13 cellular contexts compared by ENCODE assay signal in the genomic region with DNA sequence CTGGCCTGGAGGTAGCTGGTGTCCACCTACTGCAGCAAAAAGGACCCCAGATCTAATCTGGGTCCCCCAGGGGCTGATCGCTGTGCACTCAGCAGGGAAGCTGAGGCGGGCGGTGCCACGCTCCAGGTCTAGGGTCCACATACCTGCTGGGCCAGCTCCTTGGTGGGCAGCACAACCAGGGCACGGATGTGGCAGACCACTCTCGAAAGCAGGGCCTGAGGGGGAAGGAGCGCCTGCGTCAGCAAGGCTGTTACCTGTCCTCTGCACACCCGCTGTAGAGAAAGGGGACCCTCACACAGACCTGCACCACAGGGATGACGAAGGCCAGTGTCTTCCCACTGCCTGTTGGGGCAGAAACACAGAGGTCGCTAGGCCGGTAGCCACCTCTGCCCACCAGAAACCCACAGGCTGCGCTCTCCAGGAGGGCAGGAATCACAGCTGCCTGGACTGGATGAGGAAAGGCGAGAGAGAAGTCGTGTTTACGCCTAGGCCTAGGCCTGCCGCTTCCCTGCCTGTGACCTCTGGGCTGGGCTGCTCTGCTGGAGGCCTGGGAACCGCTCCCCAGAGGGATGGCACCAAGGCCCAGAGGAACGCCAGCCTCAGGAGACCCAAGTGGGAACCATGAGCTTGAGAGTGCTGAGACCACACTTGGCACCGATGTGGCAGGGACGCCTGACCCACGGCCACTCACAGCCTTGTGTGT. TPM values are rescaled to one million over a fixed set of nuclear protein-coding genes. Genes with fewer than 3 reads are reported as not detected.
DNase-seq lines count a peak whose midpoint lies in the region; ATAC-seq and TF ChIP-seq lines count a peak whose summit lies in the region.
"Had no signal": no experiment of that assay in that cellular context is flagged by ENCODE, and none has a peak within 500 bp of the region (broad histone marks: within the 10 kb centered on the region; RNA-seq: fewer than 3 reads in every experiment).

No MANE protein-coding gene starts in this region.

- no peak overlapping the region for H3K27ac Mint-ChIP-seq in activated CD4-positive, alpha-beta T cell treated with anti-CD3 and anti-CD28 coated beads for 36 hours

- H3K4me3 Mint-ChIP-seq in activated CD4-positive, alpha-beta T cell treated with anti-CD3 and anti-CD28 coated beads for 36 hours = peak overlapping the region; percentile 88

- no peak for DNase-seq in activated CD4-positive, alpha-beta T cell treated with anti-CD3 and anti-CD28 coated beads for 36 hours
- DNase-seq in activated CD4-positive, alpha-beta T cell treated with anti-CD3 and anti-CD28 coated beads, Interleukin-2, amount 50 U/mL, for 1 hour = no peak
- no peak for DNase-seq in Karpas-422
- no peak for DNase-seq in mammary epithelial cell
- peak; percentile 69 for DNase-seq in posterior vena cava (ENCODE audit: low spot score)
- DNase-seq in inferior parietal cortex (ENCODE audit: extremely low spot score) = no peak
- no peak for DNase-seq in RWPE1 (ENCODE audit: low spot score)
- no peak for DNase-seq in foreskin keratinocyte
- DNase-seq: activated CD4-positive, CD25-positive, alpha-beta regulatory T cell treated with anti-CD3 and anti-CD28 coated beads, Interleukin-2, amount 50 U/mL, for 72 hours; NCI-H345; stimulated activated CD4-positive, alpha-beta T cell treated with anti-CD3 and anti-CD28 coated beads, Interleukin-12 subunit alpha, Interleukin-12 subunit beta, amount 100 ng/mL, for 4 hours had no signal

- CTCF ChIA-PET in activated CD4-positive, alpha-beta T cell treated with anti-CD3 and anti-CD28 coated beads for 36 hours (lab: Charles Lee) = no interaction called here
- CTCF ChIA-PET in mammary epithelial cell (lab: Charles Lee; ENCODE audit: low non-redundant PET) = no interaction called here
- CTCF ChIA-PET in RWPE1 (lab: Yijun Ruan, JAX) = no interaction called here

- H3K4me1 ChIP-seq in Karpas-422 (ENCODE audit: low read length) (peaks cover 29% of the 10 kb centered on the region), mammary epithelial cell (ENCODE audit: insufficient read depth, low read length) (peaks cover 20% of the 10 kb centered on the region), foreskin keratinocyte (no peaks in the 10 kb centered on the region)

- H3K79me2 ChIP-seq in Karpas-422 (ENCODE audit: low read length) (peaks cover 59% of the 10 kb centered on the region), mammary epithelial cell (ENCODE audit: insufficient read depth, low read length) (peaks cover 55% of the 10 kb centered on the region)

- dilution Hi-C loops in mammary epithelial cell (cut with HindIII; ENCODE audit: low sequenced_read_pairs) = loop anchor here (5.0 kb wide), 1 partner anchor 70 kb away; no protein-coding TSS in a partner anchor

- intact Hi-C loops in activated CD4-positive, alpha-beta T cell treated with anti-CD3 and anti-CD28 coated beads for 36 hours (cut with DNase I, micrococcal nuclease) = loop anchor here in 1 of 2 experiments (5.0 to 10.0 kb wide), 3 partner anchors 350 to 1270 kb away; partner anchors contain the start of genes FBRSL1, PGAM5 and RAN
- intact Hi-C loops in mammary epithelial cell (cut with micrococcal nuclease) (no loop called here), posterior vena cava (cut with DNase I) (no loop called here)

- H2AFZ ChIP-seq in Karpas-422 (ENCODE audit: low read length) = no peak overlapping the region
- no peak overlapping the region for H2AFZ ChIP-seq in mammary epithelial cell (ENCODE audit: low read depth, low read length)

- H3K4me2 ChIP-seq in Karpas-422 (ENCODE audit: low read depth, low read length, poor library complexity, severe bottlenecking) (peak overlapping the region; percentile 93), mammary epithelial cell (ENCODE audit: insufficient read depth, low read depth, low read length) (peak overlapping the region; percentile 100)

- H3K36me3 Mint-ChIP-seq in activated CD4-positive, alpha-beta T cell treated with anti-CD3 and anti-CD28 coated beads for 36 hours (ENCODE audit: low read depth) = peaks cover 36% of the 10 kb centered on the region

- BruUV-seq in mammary epithelial cell (replicated peaks; lab: Mats Ljungman, UMichigan) = no TSS peak

- no peaks in the 10 kb centered on the region for H3K27me3 Mint-ChIP-seq in activated CD4-positive, alpha-beta T cell treated with anti-CD3 and anti-CD28 coated beads for 36 hours

- POLR2A ChIA-PET in activated CD4-positive, alpha-beta T cell treated with anti-CD3 and anti-CD28 coated beads for 36 hours (lab: Charles Lee) = interaction anchor here (0.9 kb wide), 1 partner anchor 12 kb away, joined by 3 read pairs; no protein-coding TSS in a partner anchor
- POLR2A ChIA-PET in RWPE1 (lab: Yijun Ruan, JAX; ENCODE audit: low non-redundant PET) = no interaction called here

- H3K36me3 ChIP-seq in Karpas-422 (ENCODE audit: insufficient read depth, low read length) (peaks cover 15% of the 10 kb centered on the region; the same call in 1 of the 2 replicates), mammary epithelial cell (ENCODE audit: insufficient read depth, low read length) (peaks cover 9% of the 10 kb centered on the region)

- TF ChIP-seq CTCF in mammary epithelial cell (conservative IDR thresholded peaks at IDR 0.05 in 1 of 2, IDR thresholded peaks at IDR 0.05 in 1 of 2; ENCODE audit: extremely low read depth in 1 of 2, insufficient read depth in 1 of 2, low read depth in 1 of 2, low read length in 2 of 2) (no peak), RWPE1 (conservative IDR thresholded peaks at IDR 0.05; ENCODE audit: low read depth) (no peak), foreskin keratinocyte (conservative IDR thresholded peaks at IDR 0.05) (no peak)

- H3K27me3 ChIP-seq in Karpas-422 (ENCODE audit: low read length) (no peaks in the 10 kb centered on the region), mammary epithelial cell (ENCODE audit: insufficient read depth, low read length) (no peaks in the 10 kb centered on the region), foreskin keratinocyte (no peaks in the 10 kb centered on the region)

- peaks cover 30% of the 10 kb centered on the region for H4K20me1 ChIP-seq in Karpas-422 (ENCODE audit: insufficient read depth, low read depth, low read length)
- no peaks in the 10 kb centered on the region for H4K20me1 ChIP-seq in mammary epithelial cell (ENCODE audit: insufficient read depth, low read length)

- H3K9me3 Mint-ChIP-seq in activated CD4-positive, alpha-beta T cell treated with anti-CD3 and anti-CD28 coated beads for 36 hours (ENCODE audit: low read depth) = no peaks in the 10 kb centered on the region

- peak overlapping the region; percentile 92 for H3K9ac ChIP-seq in Karpas-422 (ENCODE audit: low read length)
- no peak overlapping the region for H3K9ac ChIP-seq in mammary epithelial cell (ENCODE audit: insufficient read depth, low read length)

- H3K9me2 ChIP-seq in Karpas-422 (replicated peaks; ENCODE audit: insufficient read depth, low read length) = no peaks in the 10 kb centered on the region

- WGBS in mammary epithelial cell (ENCODE audit: low coverage, missing lambda C conversion rate) = 99% methylated on average over 12 of the region's 22 CpGs

- peaks cover 32% of the 10 kb centered on the region for H3K4me1 Mint-ChIP-seq in activated CD4-positive, alpha-beta T cell treated with anti-CD3 and anti-CD28 coated beads for 36 hours

- H3K4me3 ChIP-seq in Karpas-422 (ENCODE audit: low read length) = peak overlapping the region; percentile 84
- peak overlapping the region in 1 of 3 experiments; percentile 6 for H3K4me3 ChIP-seq in mammary epithelial cell (replicated peaks in 1 of 3; ENCODE audit: insufficient read depth in 1 of 3, low read depth in 2 of 3, low read length in 3 of 3)

- H3K9me3 ChIP-seq in Karpas-422 (ENCODE audit: low read length) (no peaks in the 10 kb centered on the region), mammary epithelial cell (replicated peaks; ENCODE audit: insufficient read depth, low read length) (no peaks in the 10 kb centered on the region)

- no peak for ATAC-seq in activated CD4-positive, alpha-beta T cell treated with anti-CD3 and anti-CD28 coated beads for 36 hours
- ATAC-seq in foreskin keratinocyte = no peak
- ATAC-seq: Right ventricle myocardium inferior had no signal

- in situ Hi-C loops in mammary epithelial cell (cut with MboI; ENCODE audit: low sequenced_read_pairs in 2 of 2) = no loop called here

- H3K27ac ChIP-seq in Karpas-422 (ENCODE audit: low read length) (no peak overlapping the region), mammary epithelial cell (ENCODE audit: insufficient read depth, low read depth, low read length) (no peak overlapping the region), RWPE1 (no peak overlapping the region), foreskin keratinocyte (no peak overlapping the region)
- H3K27ac ChIP-seq: KMS-11 had no signal

RNA-seq across cellular contexts. Expression of gene DDX51, which starts 2.0 kb away (rescaled TPM):
- total RNA-seq in activated CD4-positive, alpha-beta T cell treated with anti-CD3 and anti-CD28 coated beads for 36 hours = 10 to 100 TPM; 19.2 to 31.4 TPM
- 6.4 and 14.9 TPM in 2 replicates for total RNA-seq in Karpas-422 (2014; rRNA removed; shearing (Covaris generic); ENCODE audit: low replicate concordance)
- total RNA-seq in mammary epithelial cell (10 to 100 TPM in 1 of 2 donors, 1 to 10 TPM in 1; 8.8 to 20.4 TPM), posterior vena cava (10 to 100 TPM in 1 of 2 donors, 1 to 10 TPM in 1; 9.7 to 10.2 TPM), foreskin keratinocyte (12.0 and 17.8 TPM in 2 replicates)
- polyA plus RNA-seq in mammary epithelial cell (12.5 TPM), foreskin keratinocyte (17.1 and 19.6 TPM in 2 replicates)
- 17.8 TPM for polyA minus RNA-seq in mammary epithelial cell

RNA-seq across cellular contexts. Expression of gene NOC4L, which starts 2.1 kb away (rescaled TPM):
- total RNA-seq in activated CD4-positive, alpha-beta T cell treated with anti-CD3 and anti-CD28 coated beads for 36 hours = 10 to 100 TPM; 30.5 to 35.7 TPM
- total RNA-seq in Karpas-422 (2014; rRNA removed; shearing (Covaris generic); ENCODE audit: low replicate concordance) = 10.4 and 20.5 TPM in 2 replicates
- total RNA-seq in mammary epithelial cell (10 to 100 TPM; 17.5 to 27.7 TPM), posterior vena cava (10 to 100 TPM; 11.2 to 13.6 TPM), foreskin keratinocyte (24.6 and 32.2 TPM in 2 replicates)
- polyA plus RNA-seq in mammary epithelial cell (10.3 TPM), foreskin keratinocyte (38.2 and 42.4 TPM in 2 replicates)
- 7.5 TPM for polyA minus RNA-seq in mammary epithelial cell
